1 cellular context compared by ENCODE assay signal in the genomic region with DNA sequence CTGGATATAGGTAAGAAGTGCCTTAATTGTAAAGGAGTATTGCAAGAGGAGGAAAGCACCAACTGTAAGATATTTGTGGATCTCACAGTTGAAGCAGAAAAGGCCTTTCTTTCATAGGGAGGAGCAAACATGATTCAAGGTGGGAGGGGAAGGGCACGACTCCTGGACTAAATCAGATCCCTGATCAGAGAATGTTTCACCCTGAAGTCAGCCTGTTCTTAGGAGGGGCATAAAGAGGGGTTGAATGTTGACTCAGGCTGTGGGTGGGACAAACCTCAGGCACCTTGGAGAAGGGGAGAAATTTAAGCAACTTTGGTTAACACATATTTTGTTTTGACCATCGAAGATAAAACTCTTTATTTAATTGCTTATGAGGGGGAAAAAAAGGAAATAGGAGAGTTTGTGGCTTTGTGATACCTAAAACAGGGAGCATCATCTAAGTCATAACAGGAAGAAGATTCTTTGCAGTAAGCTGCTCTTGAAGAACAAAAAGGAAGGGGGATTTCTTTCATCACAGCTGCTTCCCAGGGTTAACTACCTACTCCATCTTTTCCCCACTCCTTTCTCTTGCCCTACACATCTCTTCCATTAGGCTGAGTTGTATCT.
TF ChIP-seq lines count a peak whose summit lies in the region.

No MANE protein-coding gene starts in this region.

TF ChIP-seq in HepG2, 621 proteins besides CTCF, POLR2A, EP300 and RAD21:
- TF ChIP-seq, protein P1, sequence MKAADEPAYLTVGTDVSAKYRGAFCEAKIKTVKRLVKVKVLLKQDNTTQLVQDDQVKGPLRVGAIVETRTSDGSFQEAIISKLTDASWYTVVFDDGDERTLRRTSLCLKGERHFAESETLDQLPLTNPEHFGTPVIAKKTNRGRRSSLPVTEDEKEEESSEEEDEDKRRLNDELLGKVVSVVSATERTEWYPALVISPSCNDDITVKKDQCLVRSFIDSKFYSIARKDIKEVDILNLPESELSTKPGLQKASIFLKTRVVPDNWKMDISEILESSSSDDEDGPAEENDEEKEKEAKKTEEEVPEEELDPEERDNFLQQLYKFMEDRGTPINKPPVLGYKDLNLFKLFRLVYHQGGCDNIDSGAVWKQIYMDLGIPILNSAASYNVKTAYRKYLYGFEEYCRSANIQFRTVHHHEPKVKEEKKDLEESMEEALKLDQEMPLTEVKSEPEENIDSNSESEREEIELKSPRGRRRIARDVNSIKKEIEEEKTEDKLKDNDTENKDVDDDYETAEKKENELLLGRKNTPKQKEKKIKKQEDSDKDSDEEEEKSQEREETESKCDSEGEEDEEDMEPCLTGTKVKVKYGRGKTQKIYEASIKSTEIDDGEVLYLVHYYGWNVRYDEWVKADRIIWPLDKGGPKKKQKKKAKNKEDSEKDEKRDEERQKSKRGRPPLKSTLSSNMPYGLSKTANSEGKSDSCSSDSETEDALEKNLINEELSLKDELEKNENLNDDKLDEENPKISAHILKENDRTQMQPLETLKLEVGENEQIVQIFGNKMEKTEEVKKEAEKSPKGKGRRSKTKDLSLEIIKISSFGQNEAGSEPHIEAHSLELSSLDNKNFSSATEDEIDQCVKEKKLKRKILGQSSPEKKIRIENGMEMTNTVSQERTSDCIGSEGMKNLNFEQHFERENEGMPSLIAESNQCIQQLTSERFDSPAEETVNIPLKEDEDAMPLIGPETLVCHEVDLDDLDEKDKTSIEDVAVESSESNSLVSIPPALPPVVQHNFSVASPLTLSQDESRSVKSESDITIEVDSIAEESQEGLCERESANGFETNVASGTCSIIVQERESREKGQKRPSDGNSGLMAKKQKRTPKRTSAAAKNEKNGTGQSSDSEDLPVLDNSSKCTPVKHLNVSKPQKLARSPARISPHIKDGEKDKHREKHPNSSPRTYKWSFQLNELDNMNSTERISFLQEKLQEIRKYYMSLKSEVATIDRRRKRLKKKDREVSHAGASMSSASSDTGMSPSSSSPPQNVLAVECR (CRISPR knock-in tag; IDR thresholded peaks at IDR 0.05; ENCODE audit: borderline replicate concordance): no peak
- TF ChIP-seq RBFOX2 (IDR thresholded peaks at IDR 0.05; ENCODE audit: low read depth, low read length) (peak; percentile 41; the same call in 1 of the 2 replicates), CC2D1A (CRISPR knock-in tag; IDR thresholded peaks at IDR 0.05) (no peak)
